1 cellular context compared by ENCODE assay signal in the genomic region with DNA sequence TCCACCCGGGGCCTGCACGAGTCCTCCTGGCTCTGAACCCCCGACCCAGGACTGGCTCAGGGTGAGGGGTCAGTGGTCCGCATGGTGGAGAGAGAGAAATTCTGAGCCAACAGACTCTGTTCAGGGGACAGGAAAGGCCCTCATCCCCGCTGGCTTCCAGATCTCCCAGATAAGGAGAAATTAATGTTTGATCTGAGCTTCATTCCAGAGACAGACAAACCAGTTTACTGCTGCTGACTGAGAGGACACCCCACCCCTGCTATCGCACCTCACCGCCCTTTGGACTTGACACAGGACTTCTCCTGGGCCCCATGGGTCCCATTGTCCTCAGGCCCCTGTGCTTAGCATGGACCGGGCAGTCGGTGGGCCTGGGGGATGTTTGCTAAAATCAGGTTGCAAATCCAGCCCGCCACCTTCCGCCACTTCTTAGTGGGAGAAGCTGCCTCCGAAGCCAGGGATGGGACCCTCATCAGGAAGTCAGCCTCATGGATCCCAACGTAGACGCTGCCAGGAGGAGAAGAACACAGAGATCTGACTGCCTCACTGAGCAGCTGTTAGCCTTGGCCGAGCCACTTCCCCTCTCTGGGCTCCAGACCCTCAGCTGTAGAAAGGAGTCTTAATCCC.
TF ChIP-seq lines count a peak whose summit lies in the region.

No MANE protein-coding gene starts in this region.

TF ChIP-seq in HepG2, 621 proteins besides CTCF, POLR2A, EP300 and RAD21 (continued from another document and continues in another):
- TF ChIP-seq ZNF776 (CRISPR knock-in tag; IDR thresholded peaks at IDR 0.05) = peak; percentile 59; the same call in 1 of the 2 replicates
- peak; percentile 88 for TF ChIP-seq SPEN (CRISPR knock-in tag; IDR thresholded peaks at IDR 0.05; ENCODE audit: low read depth)
- peak; percentile 91 for TF ChIP-seq TEAD3 (CRISPR knock-in tag; optimal IDR thresholded peaks at IDR 0.05; ENCODE audit: borderline replicate concordance)
- TF ChIP-seq IKZF1 (IDR thresholded peaks at IDR 0.05) = no peak
- TF ChIP-seq NFKBIZ (CRISPR knock-in tag; IDR thresholded peaks at IDR 0.05) = peak; percentile 80; the same call in 1 of the 2 replicates
- TF ChIP-seq, protein P1, sequence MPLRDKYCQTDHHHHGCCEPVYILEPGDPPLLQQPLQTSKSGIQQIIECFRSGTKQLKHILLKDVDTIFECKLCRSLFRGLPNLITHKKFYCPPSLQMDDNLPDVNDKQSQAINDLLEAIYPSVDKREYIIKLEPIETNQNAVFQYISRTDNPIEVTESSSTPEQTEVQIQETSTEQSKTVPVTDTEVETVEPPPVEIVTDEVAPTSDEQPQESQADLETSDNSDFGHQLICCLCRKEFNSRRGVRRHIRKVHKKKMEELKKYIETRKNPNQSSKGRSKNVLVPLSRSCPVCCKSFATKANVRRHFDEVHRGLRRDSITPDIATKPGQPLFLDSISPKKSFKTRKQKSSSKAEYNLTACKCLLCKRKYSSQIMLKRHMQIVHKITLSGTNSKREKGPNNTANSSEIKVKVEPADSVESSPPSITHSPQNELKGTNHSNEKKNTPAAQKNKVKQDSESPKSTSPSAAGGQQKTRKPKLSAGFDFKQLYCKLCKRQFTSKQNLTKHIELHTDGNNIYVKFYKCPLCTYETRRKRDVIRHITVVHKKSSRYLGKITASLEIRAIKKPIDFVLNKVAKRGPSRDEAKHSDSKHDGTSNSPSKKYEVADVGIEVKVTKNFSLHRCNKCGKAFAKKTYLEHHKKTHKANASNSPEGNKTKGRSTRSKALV (CRISPR knock-in tag; IDR thresholded peaks at IDR 0.05) = 0 out of 2 replicates have a peak, but pooled peaks have one; percentile 27
- TF ChIP-seq ZNF460 (CRISPR knock-in tag; IDR thresholded peaks at IDR 0.05; ENCODE audit: borderline replicate concordance) = peak; percentile 62; the same call in 1 of the 2 replicates
- peak; percentile 45; the same call in 1 of the 2 replicates for TF ChIP-seq SIX4 (CRISPR knock-in tag; IDR thresholded peaks at IDR 0.05)
- peak; percentile 75; the same call in 1 of the 2 replicates for TF ChIP-seq ATF7-NPFF (CRISPR knock-in tag; IDR thresholded peaks at IDR 0.05; ENCODE audit: low read depth)
- TF ChIP-seq NFIC (IDR thresholded peaks at IDR 0.05; ENCODE audit: low read length) = peak; percentile 73; the same call in 1 of the 2 replicates
- no peak for TF ChIP-seq NPAS2 (CRISPR knock-in tag; IDR thresholded peaks at IDR 0.05; ENCODE audit: borderline replicate concordance)
- peak; percentile 86 for TF ChIP-seq RCOR2 (CRISPR knock-in tag; IDR thresholded peaks at IDR 0.05)
- peak; percentile 81; the same call in 1 of the 2 replicates for TF ChIP-seq ELF3 (CRISPR knock-in tag; IDR thresholded peaks at IDR 0.05)
- TF ChIP-seq ZZZ3 (CRISPR knock-in tag; IDR thresholded peaks at IDR 0.05; ENCODE audit: borderline replicate concordance) = no peak
- peak; percentile 97 for TF ChIP-seq HDAC2 (CRISPR knock-in tag; IDR thresholded peaks at IDR 0.05)
- TF ChIP-seq TP53 (CRISPR knock-in tag; conservative IDR thresholded peaks at IDR 0.05) = no peak
- 0 out of 2 replicates have a peak, but pooled peaks have one; percentile 33 for TF ChIP-seq ZNF317 (CRISPR knock-in tag; IDR thresholded peaks at IDR 0.05)
- TF ChIP-seq ZFY (CRISPR knock-in tag; IDR thresholded peaks at IDR 0.05) = peak; percentile 74; the same call in 1 of the 2 replicates
- TF ChIP-seq FOXC1 (CRISPR knock-in tag; IDR thresholded peaks at IDR 0.05; ENCODE audit: borderline replicate concordance) = peak; percentile 64; the same call in 1 of the 2 replicates
- 0 out of 2 replicates have a peak, but pooled peaks have one; percentile 50 for TF ChIP-seq ZNF761 (CRISPR knock-in tag; conservative IDR thresholded peaks at IDR 0.05)
- TF ChIP-seq, protein P2, sequence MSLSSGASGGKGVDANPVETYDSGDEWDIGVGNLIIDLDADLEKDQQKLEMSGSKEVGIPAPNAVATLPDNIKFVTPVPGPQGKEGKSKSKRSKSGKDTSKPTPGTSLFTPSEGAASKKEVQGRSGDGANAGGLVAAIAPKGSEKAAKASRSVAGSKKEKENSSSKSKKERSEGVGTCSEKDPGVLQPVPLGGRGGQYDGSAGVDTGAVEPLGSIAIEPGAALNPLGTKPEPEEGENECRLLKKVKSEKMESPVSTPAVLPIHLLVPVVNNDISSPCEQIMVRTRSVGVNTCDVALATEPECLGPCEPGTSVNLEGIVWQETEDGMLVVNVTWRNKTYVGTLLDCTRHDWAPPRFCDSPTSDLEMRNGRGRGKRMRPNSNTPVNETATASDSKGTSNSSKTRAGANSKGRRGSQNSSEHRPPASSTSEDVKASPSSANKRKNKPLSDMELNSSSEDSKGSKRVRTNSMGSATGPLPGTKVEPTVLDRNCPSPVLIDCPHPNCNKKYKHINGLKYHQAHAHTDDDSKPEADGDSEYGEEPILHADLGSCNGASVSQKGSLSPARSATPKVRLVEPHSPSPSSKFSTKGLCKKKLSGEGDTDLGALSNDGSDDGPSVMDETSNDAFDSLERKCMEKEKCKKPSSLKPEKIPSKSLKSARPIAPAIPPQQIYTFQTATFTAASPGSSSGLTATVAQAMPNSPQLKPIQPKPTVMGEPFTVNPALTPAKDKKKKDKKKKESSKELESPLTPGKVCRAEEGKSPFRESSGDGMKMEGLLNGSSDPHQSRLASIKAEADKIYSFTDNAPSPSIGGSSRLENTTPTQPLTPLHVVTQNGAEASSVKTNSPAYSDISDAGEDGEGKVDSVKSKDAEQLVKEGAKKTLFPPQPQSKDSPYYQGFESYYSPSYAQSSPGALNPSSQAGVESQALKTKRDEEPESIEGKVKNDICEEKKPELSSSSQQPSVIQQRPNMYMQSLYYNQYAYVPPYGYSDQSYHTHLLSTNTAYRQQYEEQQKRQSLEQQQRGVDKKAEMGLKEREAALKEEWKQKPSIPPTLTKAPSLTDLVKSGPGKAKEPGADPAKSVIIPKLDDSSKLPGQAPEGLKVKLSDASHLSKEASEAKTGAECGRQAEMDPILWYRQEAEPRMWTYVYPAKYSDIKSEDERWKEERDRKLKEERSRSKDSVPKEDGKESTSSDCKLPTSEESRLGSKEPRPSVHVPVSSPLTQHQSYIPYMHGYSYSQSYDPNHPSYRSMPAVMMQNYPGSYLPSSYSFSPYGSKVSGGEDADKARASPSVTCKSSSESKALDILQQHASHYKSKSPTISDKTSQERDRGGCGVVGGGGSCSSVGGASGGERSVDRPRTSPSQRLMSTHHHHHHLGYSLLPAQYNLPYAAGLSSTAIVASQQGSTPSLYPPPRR (CRISPR knock-in tag; IDR thresholded peaks at IDR 0.05; ENCODE audit: borderline replicate concordance) = peak; percentile 90
- TF ChIP-seq, protein P3, sequence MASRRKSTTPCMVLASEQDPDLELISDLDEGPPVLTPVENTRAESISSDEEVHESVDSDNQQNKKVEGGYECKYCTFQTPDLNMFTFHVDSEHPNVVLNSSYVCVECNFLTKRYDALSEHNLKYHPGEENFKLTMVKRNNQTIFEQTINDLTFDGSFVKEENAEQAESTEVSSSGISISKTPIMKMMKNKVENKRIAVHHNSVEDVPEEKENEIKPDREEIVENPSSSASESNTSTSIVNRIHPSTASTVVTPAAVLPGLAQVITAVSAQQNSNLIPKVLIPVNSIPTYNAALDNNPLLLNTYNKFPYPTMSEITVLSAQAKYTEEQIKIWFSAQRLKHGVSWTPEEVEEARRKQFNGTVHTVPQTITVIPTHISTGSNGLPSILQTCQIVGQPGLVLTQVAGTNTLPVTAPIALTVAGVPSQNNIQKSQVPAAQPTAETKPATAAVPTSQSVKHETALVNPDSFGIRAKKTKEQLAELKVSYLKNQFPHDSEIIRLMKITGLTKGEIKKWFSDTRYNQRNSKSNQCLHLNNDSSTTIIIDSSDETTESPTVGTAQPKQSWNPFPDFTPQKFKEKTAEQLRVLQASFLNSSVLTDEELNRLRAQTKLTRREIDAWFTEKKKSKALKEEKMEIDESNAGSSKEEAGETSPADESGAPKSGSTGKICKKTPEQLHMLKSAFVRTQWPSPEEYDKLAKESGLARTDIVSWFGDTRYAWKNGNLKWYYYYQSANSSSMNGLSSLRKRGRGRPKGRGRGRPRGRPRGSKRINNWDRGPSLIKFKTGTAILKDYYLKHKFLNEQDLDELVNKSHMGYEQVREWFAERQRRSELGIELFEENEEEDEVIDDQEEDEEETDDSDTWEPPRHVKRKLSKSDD (CRISPR knock-in tag; IDR thresholded peaks at IDR 0.05; ENCODE audit: low read depth) = peak; percentile 52; the same call in 1 of the 2 replicates
- peak; percentile 68 for TF ChIP-seq CCDC6 (CRISPR knock-in tag; IDR thresholded peaks at IDR 0.05)
- TF ChIP-seq, protein P4, sequence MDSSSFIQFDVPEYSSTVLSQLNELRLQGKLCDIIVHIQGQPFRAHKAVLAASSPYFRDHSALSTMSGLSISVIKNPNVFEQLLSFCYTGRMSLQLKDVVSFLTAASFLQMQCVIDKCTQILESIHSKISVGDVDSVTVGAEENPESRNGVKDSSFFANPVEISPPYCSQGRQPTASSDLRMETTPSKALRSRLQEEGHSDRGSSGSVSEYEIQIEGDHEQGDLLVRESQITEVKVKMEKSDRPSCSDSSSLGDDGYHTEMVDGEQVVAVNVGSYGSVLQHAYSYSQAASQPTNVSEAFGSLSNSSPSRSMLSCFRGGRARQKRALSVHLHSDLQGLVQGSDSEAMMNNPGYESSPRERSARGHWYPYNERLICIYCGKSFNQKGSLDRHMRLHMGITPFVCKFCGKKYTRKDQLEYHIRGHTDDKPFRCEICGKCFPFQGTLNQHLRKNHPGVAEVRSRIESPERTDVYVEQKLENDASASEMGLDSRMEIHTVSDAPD (CRISPR knock-in tag; IDR thresholded peaks at IDR 0.05) = peak; percentile 69; the same call in 1 of the 2 replicates
- no peak for TF ChIP-seq MTF1 (CRISPR knock-in tag; IDR thresholded peaks at IDR 0.05)
- TF ChIP-seq GTF2F1 (IDR thresholded peaks at IDR 0.05; ENCODE audit: low read length) = 0 out of 2 replicates have a peak, but pooled peaks have one; percentile 72
- TF ChIP-seq THYN1 (CRISPR knock-in tag; IDR thresholded peaks at IDR 0.05; ENCODE audit: borderline replicate concordance, low read depth) = no peak
- TF ChIP-seq HNRNPLL (IDR thresholded peaks at IDR 0.05; ENCODE audit: low read depth, low read length, poor library complexity, severe bottlenecking) = no peak
- TF ChIP-seq, protein P5, sequence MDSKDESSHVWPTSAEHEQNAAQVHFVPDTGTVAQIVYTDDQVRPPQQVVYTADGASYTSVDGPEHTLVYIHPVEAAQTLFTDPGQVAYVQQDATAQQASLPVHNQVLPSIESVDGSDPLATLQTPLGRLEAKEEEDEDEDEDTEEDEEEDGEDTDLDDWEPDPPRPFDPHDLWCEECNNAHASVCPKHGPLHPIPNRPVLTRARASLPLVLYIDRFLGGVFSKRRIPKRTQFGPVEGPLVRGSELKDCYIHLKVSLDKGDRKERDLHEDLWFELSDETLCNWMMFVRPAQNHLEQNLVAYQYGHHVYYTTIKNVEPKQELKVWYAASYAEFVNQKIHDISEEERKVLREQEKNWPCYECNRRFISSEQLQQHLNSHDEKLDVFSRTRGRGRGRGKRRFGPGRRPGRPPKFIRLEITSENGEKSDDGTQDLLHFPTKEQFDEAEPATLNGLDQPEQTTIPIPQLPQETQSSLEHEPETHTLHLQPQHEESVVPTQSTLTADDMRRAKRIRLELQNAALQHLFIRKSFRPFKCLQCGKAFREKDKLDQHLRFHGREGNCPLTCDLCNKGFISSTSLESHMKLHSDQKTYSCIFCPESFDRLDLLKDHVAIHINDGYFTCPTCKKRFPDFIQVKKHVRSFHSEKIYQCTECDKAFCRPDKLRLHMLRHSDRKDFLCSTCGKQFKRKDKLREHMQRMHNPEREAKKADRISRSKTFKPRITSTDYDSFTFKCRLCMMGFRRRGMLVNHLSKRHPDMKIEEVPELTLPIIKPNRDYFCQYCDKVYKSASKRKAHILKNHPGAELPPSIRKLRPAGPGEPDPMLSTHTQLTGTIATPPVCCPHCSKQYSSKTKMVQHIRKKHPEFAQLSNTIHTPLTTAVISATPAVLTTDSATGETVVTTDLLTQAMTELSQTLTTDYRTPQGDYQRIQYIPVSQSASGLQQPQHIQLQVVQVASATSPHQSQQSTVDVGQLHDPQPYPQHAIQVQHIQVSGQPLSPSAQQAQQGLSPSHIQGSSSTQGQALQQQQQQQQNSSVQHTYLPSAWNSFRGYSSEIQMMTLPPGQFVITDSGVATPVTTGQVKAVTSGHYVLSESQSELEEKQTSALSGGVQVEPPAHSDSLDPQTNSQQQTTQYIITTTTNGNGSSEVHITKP (CRISPR knock-in tag; IDR thresholded peaks at IDR 0.05; ENCODE audit: low read depth) = peak; percentile 95
- TF ChIP-seq ZFP1 (CRISPR knock-in tag; IDR thresholded peaks at IDR 0.05) = peak; percentile 65; the same call in 1 of the 2 replicates
- peak; percentile 62 for TF ChIP-seq PHF5A (CRISPR knock-in tag; IDR thresholded peaks at IDR 0.05; ENCODE audit: low read depth, unreplicated experiment)
- TF ChIP-seq, protein P6, sequence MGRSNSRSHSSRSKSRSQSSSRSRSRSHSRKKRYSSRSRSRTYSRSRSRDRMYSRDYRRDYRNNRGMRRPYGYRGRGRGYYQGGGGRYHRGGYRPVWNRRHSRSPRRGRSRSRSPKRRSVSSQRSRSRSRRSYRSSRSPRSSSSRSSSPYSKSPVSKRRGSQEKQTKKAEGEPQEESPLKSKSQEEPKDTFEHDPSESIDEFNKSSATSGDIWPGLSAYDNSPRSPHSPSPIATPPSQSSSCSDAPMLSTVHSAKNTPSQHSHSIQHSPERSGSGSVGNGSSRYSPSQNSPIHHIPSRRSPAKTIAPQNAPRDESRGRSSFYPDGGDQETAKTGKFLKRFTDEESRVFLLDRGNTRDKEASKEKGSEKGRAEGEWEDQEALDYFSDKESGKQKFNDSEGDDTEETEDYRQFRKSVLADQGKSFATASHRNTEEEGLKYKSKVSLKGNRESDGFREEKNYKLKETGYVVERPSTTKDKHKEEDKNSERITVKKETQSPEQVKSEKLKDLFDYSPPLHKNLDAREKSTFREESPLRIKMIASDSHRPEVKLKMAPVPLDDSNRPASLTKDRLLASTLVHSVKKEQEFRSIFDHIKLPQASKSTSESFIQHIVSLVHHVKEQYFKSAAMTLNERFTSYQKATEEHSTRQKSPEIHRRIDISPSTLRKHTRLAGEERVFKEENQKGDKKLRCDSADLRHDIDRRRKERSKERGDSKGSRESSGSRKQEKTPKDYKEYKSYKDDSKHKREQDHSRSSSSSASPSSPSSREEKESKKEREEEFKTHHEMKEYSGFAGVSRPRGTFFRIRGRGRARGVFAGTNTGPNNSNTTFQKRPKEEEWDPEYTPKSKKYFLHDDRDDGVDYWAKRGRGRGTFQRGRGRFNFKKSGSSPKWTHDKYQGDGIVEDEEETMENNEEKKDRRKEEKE (IDR thresholded peaks at IDR 0.05) = no peak
- TF ChIP-seq, protein P7, sequence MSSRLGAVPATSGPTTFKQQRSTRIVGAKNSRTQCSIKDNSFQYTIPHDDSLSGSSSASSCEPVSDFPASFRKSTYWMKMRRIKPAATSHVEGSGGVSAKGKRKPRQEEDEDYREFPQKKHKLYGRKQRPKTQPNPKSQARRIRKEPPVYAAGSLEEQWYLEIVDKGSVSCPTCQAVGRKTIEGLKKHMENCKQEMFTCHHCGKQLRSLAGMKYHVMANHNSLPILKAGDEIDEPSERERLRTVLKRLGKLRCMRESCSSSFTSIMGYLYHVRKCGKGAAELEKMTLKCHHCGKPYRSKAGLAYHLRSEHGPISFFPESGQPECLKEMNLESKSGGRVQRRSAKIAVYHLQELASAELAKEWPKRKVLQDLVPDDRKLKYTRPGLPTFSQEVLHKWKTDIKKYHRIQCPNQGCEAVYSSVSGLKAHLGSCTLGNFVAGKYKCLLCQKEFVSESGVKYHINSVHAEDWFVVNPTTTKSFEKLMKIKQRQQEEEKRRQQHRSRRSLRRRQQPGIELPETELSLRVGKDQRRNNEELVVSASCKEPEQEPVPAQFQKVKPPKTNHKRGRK (CRISPR knock-in tag; IDR thresholded peaks at IDR 0.05) = no peak
